Comparison of ENCODE assay signal across 22 cellular contexts in the genomic region with DNA sequence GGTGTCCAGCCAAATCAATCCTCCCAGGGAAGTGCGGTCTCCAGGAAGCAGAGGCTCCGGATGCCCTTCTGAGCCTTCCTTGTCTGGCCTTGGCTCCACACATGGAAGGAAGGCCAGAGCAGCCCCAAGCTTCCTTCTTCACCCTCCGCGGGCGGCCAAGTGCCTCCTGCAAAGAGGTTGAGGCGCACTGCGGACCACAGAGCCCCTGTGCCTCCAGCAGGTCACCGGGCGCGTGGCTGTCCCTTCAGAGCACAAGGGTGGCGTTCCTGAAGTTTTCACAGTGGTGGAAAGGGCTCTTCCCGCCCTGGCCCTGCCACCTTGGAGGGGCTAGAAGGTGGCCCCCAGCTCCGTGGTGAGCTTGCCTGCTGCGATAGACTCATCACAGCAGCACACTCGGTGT.
DNase-seq lines count a peak whose midpoint lies in the region; ATAC-seq and TF ChIP-seq lines count a peak whose summit lies in the region.
"Had no signal": no experiment of that assay in that cellular context is flagged by ENCODE, and none has a peak within 500 bp of the region (broad histone marks: within the 10 kb centered on the region; RNA-seq: fewer than 3 reads in every experiment).

No MANE protein-coding gene starts in this region.

- H3K36me3 ChIP-seq in osteoblast (ENCODE audit: insufficient read depth, low read length) = no peaks in the 10 kb centered on the region
- H3K36me3 ChIP-seq: BLaER1 treated with 17β-estradiol and CSF1 and Interleukin-3, amounts not matched to agents 10 nM and 100 nM had no signal

- H3K4me2 ChIP-seq in osteoblast (ENCODE audit: insufficient read depth, low read length) = no peak overlapping the region
- H3K4me2 ChIP-seq: A549; BLaER1 treated with 17β-estradiol and CSF1 and Interleukin-3, amounts not matched to agents 10 nM and 100 nM had no signal

- H3K4me3 ChIP-seq in osteoblast (ENCODE audit: insufficient read depth, low read length) = no peak overlapping the region
- H3K4me3 ChIP-seq: A549; BLaER1 treated with 17β-estradiol and CSF1 and Interleukin-3, amounts not matched to agents 10 nM and 100 nM; GM12878 had no signal

- no peaks in the 10 kb centered on the region for H3K9me3 Mint-ChIP-seq in osteocyte (ENCODE audit: unreplicated experiment)
- H3K9me3 Mint-ChIP-seq: CD4-positive, alpha-beta T cell; CD8-positive, alpha-beta T cell had no signal

- H3K27ac ChIP-seq in osteoblast (ENCODE audit: low read depth, low read length) = no peak overlapping the region
- H3K27ac ChIP-seq: 22Rv1; A549; BLaER1 treated with 17β-estradiol and CSF1 and Interleukin-3, amounts not matched to agents 10 nM and 100 nM; C4-2B had no signal

- H3K27ac Mint-ChIP-seq in osteocyte (ENCODE audit: unreplicated experiment) = no peak overlapping the region
- H3K27ac Mint-ChIP-seq: B cell; CD4-positive, alpha-beta T cell; CD8-positive, alpha-beta T cell had no signal

- ATAC-seq in left lobe of liver = no peak
- ATAC-seq: A549; CD8-positive, alpha-beta T cell; GM12878 had no signal

- no peaks in the 10 kb centered on the region for H3K79me2 ChIP-seq in osteoblast (ENCODE audit: insufficient read depth, low read length)

- H3K9me3 ChIP-seq in osteoblast (ENCODE audit: low read depth, low read length) = no peaks in the 10 kb centered on the region
- H3K9me3 ChIP-seq: A549, Caco-2 had no signal

- no peaks in the 10 kb centered on the region for H3K36me3 Mint-ChIP-seq in osteocyte (ENCODE audit: unreplicated experiment)
- H3K36me3 Mint-ChIP-seq: CD8-positive, alpha-beta T cell had no signal

- no peaks in the 10 kb centered on the region for H3K4me1 ChIP-seq in osteoblast (ENCODE audit: insufficient read depth, low read length)
- H3K4me1 ChIP-seq: A549; BLaER1 treated with 17β-estradiol and CSF1 and Interleukin-3, amounts not matched to agents 10 nM and 100 nM; Caco-2 had no signal

- peaks cover 13% of the 10 kb centered on the region for H3K27me3 ChIP-seq in osteoblast (ENCODE audit: insufficient read depth, low read length)
- H3K27me3 ChIP-seq: BLaER1 treated with 17β-estradiol and CSF1 and Interleukin-3, amounts not matched to agents 10 nM and 100 nM had no signal

- H3K4me1 Mint-ChIP-seq in osteocyte (ENCODE audit: unreplicated experiment) = no peaks in the 10 kb centered on the region
- H3K4me1 Mint-ChIP-seq: B cell had no signal

- DNase-seq in left lobe of liver (ENCODE audit: low spot score) (peak; percentile 38), osteocyte (ENCODE audit: extremely low spot score, unreplicated experiment) (peak; percentile 76), ureter (ENCODE audit: low spot score) (peak; percentile 27), DMS153 treated with DMSO at 0.1 percent for 48 hours (lab: John Stamatoyannopoulos, UW; ENCODE audit: unreplicated experiment) (no peak), osteoblast (ENCODE audit: insufficient read length, low spot score, missing footprints) (no peak), NCI-H345 (lab: John Stamatoyannopoulos, UW) (no peak)
- DNase-seq: AML-193; Caco-2; Calu3; CD4-positive, alpha-beta T cell; CD8-positive, alpha-beta T cell; DMS53; DMS79; DND-41; EL; GDM1 had no signal

- TF ChIP-seq CTCF in osteocyte (IDR thresholded peaks at IDR 0.05) (no peak), osteoblast (IDR thresholded peaks at IDR 0.05; ENCODE audit: extremely low read depth, low read depth, low read length) (no peak)

- peaks cover 18% of the 10 kb centered on the region for H3K27me3 Mint-ChIP-seq in osteocyte (ENCODE audit: unreplicated experiment)
- H3K27me3 Mint-ChIP-seq: CD4-positive, alpha-beta T cell had no signal

- H4K20me1 ChIP-seq in osteoblast (ENCODE audit: insufficient read depth, low read length) = no peaks in the 10 kb centered on the region
- H4K20me1 ChIP-seq: BLaER1 treated with 17β-estradiol and CSF1 and Interleukin-3, amounts not matched to agents 10 nM and 100 nM had no signal

- no peak overlapping the region for H2AFZ ChIP-seq in osteoblast (ENCODE audit: low read length)

- no peak overlapping the region for H3K4me3 Mint-ChIP-seq in osteocyte (ENCODE audit: unreplicated experiment)
- H3K4me3 Mint-ChIP-seq: B cell; CD4-positive, alpha-beta T cell; CD8-positive, alpha-beta T cell had no signal

Comparison
In these comparisons a context has a peak if more than half of its experiments do, and no peak if none do; other contexts are left out.
1. DNase-seq: peak in left lobe of liver (single experiment), osteocyte (single experiment) and ureter (single experiment); none in DMS153 treated with DMSO at 0.1 percent for 48 hours (single experiment), osteoblast (single experiment) and NCI-H345 (single experiment).